In the genomic region with DNA sequence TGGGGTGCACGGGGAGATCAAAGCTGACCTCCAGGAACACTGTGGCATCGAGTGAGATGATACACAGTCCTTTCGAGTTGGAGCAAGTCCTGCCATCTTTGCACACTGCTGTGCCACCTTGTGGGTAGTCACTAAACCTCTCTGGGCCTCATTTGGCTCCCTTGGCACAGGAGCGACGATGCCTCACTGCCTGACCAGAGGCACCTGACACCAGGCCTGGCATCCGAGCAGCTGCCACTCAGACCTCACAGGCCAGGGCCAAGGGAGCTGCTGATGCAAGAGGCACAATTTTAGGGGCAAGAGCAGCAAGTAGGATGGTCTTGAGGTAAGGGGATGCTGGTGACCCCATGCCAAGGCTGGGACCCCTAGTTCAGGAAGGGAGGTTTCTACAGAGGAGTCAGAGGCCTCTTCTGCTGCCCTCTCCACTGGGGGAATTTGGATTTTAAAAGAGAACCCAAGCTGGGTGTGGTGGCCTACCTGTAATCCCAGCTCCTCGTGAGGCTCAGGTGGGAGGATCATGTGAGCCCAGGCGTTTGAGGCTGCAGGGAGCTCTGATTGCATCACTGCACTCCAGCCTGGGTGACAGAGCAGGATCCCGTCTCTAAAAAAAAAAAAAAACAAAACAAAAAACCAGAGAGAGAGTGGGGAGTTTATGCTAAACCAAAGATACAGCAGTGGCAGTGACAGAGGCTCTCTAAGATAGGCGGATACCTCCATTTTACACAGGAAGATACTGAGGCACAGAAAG, we compare ENCODE assay signal across 14 cellular contexts. TPM values are rescaled to one million over a fixed set of nuclear protein-coding genes. Genes with fewer than 3 reads are reported as not detected.
DNase-seq lines count a peak whose midpoint lies in the region; ATAC-seq, FAIRE-seq and TF ChIP-seq lines count a peak whose summit lies in the region.
"Had no signal": no experiment of that assay in that cellular context is flagged by ENCODE, and none has a peak within 500 bp of the region (broad histone marks: within the 10 kb centered on the region; RNA-seq: fewer than 3 reads in every experiment).

No MANE protein-coding gene starts in this region.

- WGBS in HepG2 (ENCODE audit: low lambda C conversion rate): 61% methylated on average over 10 of the region's 10 CpGs
- WGBS in right lobe of liver (ENCODE audit: insufficient coverage, low coverage, low lambda C conversion rate, missing lambda C conversion rate): 0% methylated on average over 2 of the region's 10 CpGs
- WGBS in endodermal cell (ENCODE audit: insufficient coverage in 1 of 2, insufficient read length in 1 of 2), 2 experiments: 92 to 96% methylated on average over 9 to 10 of the region's 10 CpGs

- H3K9me3 Mint-ChIP-seq in endodermal cell: no peaks in the 10 kb centered on the region
- H3K9me3 Mint-ChIP-seq: activated T-cell treated with anti-CD3 and anti-CD28 coated beads, Interleukin-2, amount 50 U/mL, for 24 hours had no signal

- no TSS peak for BruUV-seq in HepG2 (replicated peaks; lab: Mats Ljungman, UMichigan)

- H3K27me3 Mint-ChIP-seq in endodermal cell (ENCODE audit: insufficient read depth): peaks cover 3% of the 10 kb centered on the region
- H3K27me3 Mint-ChIP-seq: activated T-cell treated with anti-CD3 and anti-CD28 coated beads, Interleukin-2, amount 50 U/mL, for 24 hours had no signal

- H3K27me3 ChIP-seq in HepG2 (ENCODE audit: control insufficient read depth in 1 of 2, insufficient read depth in 2 of 2, low read length in 2 of 2) (no peaks in the 10 kb centered on the region; a peak in 1 of 5 replicates), right lobe of liver (no peaks in the 10 kb centered on the region), endodermal cell (ENCODE audit: control insufficient read depth, insufficient read depth, low read length, poor library complexity, severe bottlenecking) (no peaks in the 10 kb centered on the region), osteoblast (ENCODE audit: insufficient read depth, low read length) (no peaks in the 10 kb centered on the region)
- H3K27me3 ChIP-seq: ascending aorta had no signal

- TF ChIP-seq EP300 in HepG2 (IDR thresholded peaks at IDR 0.05; ENCODE audit: low read depth in 2 of 2, low read length in 2 of 2) (no peak), HepG2 (CRISPR knock-in tag; IDR thresholded peaks at IDR 0.05; ENCODE audit: borderline replicate concordance) (no peak)

- H3K79me2 ChIP-seq in HepG2 (ENCODE audit: insufficient read depth, low read length) (no peaks in the 10 kb centered on the region), osteoblast (ENCODE audit: insufficient read depth, low read length) (no peaks in the 10 kb centered on the region)

- H3K4me3 ChIP-seq in HepG2 (replicated peaks in 1 of 3; ENCODE audit: insufficient read depth in 1 of 3, low read depth in 2 of 3, low read length in 3 of 3): peak overlapping the region in 1 of 3 experiments; percentile 37; a peak in 1 of 6 replicates
- no peak overlapping the region for H3K4me3 ChIP-seq in right lobe of liver
- H3K4me3 ChIP-seq in endodermal cell (ENCODE audit: low read length): no peak overlapping the region
- H3K4me3 ChIP-seq in osteoblast (ENCODE audit: insufficient read depth, low read length): no peak overlapping the region
- H3K4me3 ChIP-seq: ascending aorta had no signal

- H3K27ac ChIP-seq in HepG2 (ENCODE audit: extremely low read length, insufficient read depth, low read length) (no peak overlapping the region), right lobe of liver (no peak overlapping the region), endodermal cell (ENCODE audit: low read depth, low read length) (no peak overlapping the region), osteoblast (ENCODE audit: low read depth, low read length) (no peak overlapping the region)
- H3K27ac ChIP-seq: ascending aorta, HL-60, WERI-Rb-1 had no signal

- H3K9me3 ChIP-seq in HepG2 (ENCODE audit: low read length): no peaks in the 10 kb centered on the region
- H3K9me3 ChIP-seq in right lobe of liver: no peaks in the 10 kb centered on the region
- no peaks in the 10 kb centered on the region for H3K9me3 ChIP-seq in endodermal cell (ENCODE audit: control insufficient read depth, low read length)
- no peaks in the 10 kb centered on the region for H3K9me3 ChIP-seq in osteoblast (ENCODE audit: low read depth, low read length)
- H3K9me3 ChIP-seq: ascending aorta had no signal

- ATAC-seq in HepG2: no peak
- no peak for ATAC-seq in right lobe of liver

- POLR2A ChIA-PET in HepG2 (lab: Yijun Ruan, JAX): interaction anchor here (0.7 to 8.7 kb wide), 5 partner anchors 12 to 137 kb away, joined by 3 to 127 read pairs (median 3); no protein-coding TSS in a partner anchor

- FAIRE-seq in HepG2 (lab: Jason Lieb, UNC): no peak

- H3K27ac Mint-ChIP-seq in endodermal cell: peak overlapping the region; percentile 35
- H3K27ac Mint-ChIP-seq: activated T-cell treated with anti-CD3 and anti-CD28 coated beads, Interleukin-2, amount 50 U/mL, for 24 hours had no signal

- no peaks in the 10 kb centered on the region for H3K36me3 Mint-ChIP-seq in endodermal cell (ENCODE audit: low read depth)

- H2AFZ ChIP-seq in HepG2 (ENCODE audit: low read length) (no peak overlapping the region), osteoblast (ENCODE audit: low read length) (no peak overlapping the region)

- TF ChIP-seq CTCF in HepG2 (CRISPR knock-in tag; IDR thresholded peaks at IDR 0.05) (no peak), right lobe of liver (IDR thresholded peaks at IDR 0.05) (no peak), endodermal cell (conservative IDR thresholded peaks at IDR 0.05) (no peak), osteoblast (IDR thresholded peaks at IDR 0.05; ENCODE audit: extremely low read depth, low read depth, low read length) (no peak)

- intact Hi-C loops in HepG2 (cut with micrococcal nuclease; ENCODE audit: unreplicated experiment): no loop called here
- intact Hi-C loops in right lobe of liver (cut with DNase I): no loop called here

- TF ChIP-seq RAD21 in HepG2 (CRISPR knock-in tag; IDR thresholded peaks at IDR 0.05): no peak

- peak overlapping the region; percentile 65 for H3K4me2 ChIP-seq in HepG2 (ENCODE audit: low read depth, low read length)
- no peak overlapping the region for H3K4me2 ChIP-seq in osteoblast (ENCODE audit: insufficient read depth, low read length)

- H3K4me1 ChIP-seq in HepG2 (ENCODE audit: insufficient read depth, low read length) (peaks cover 83% of the 10 kb centered on the region), right lobe of liver (no peaks in the 10 kb centered on the region), endodermal cell (ENCODE audit: control insufficient read depth, insufficient read depth, low read length) (no peaks in the 10 kb centered on the region), osteoblast (ENCODE audit: insufficient read depth, low read length) (peaks cover 12% of the 10 kb centered on the region)
- H3K4me1 ChIP-seq: ascending aorta had no signal

- H3K9ac ChIP-seq in HepG2 (ENCODE audit: insufficient read depth, low read depth, low read length): no peak overlapping the region
- no peak overlapping the region for H3K9ac ChIP-seq in endodermal cell (ENCODE audit: extremely low read depth, low read length, poor library complexity, severe bottlenecking)

- H3K4me3 Mint-ChIP-seq in endodermal cell: no peak overlapping the region
- H3K4me3 Mint-ChIP-seq: activated T-cell treated with anti-CD3 and anti-CD28 coated beads, Interleukin-2, amount 50 U/mL, for 24 hours had no signal

- H3K36me3 ChIP-seq in HepG2 (replicated peaks in 1 of 2; ENCODE audit: control insufficient read depth in 1 of 2, insufficient read depth in 2 of 2, low read length in 2 of 2) (no peaks in the 10 kb centered on the region), right lobe of liver (no peaks in the 10 kb centered on the region), endodermal cell (ENCODE audit: control insufficient read depth, insufficient read depth, low read length) (no peaks in the 10 kb centered on the region), osteoblast (ENCODE audit: insufficient read depth, low read length) (no peaks in the 10 kb centered on the region)
- H3K36me3 ChIP-seq: ascending aorta, WERI-Rb-1 had no signal

- in situ Hi-C loops in HepG2 (cut with HindIII; ENCODE audit: extremely low pct_ligation_motif_present, low pct_unique_long_range_greater_than_20kb): no loop called here

- DNase-seq in HepG2 (ENCODE audit: low spot score) (no peak), right lobe of liver (no peak), endodermal cell (peak; percentile 42), osteoblast (ENCODE audit: insufficient read length, low spot score, missing footprints) (peak; percentile 75), NCI-H1436 (lab: John Stamatoyannopoulos, UW) (no peak), midbrain (lab: John Stamatoyannopoulos, UW) (no peak), dedifferentiated amniotic fluid mesenchymal stem cell (ENCODE audit: extremely low spot score) (no peak)
- no peak for DNase-seq in central memory CD4-positive, alpha-beta T cell
- DNase-seq: activated T-cell treated with anti-CD3 and anti-CD28 coated beads, Interleukin-2, amount 50 U/mL, for 24 hours; GDM1; SIG-M5; WERI-Rb-1 had no signal

- peaks cover 3% of the 10 kb centered on the region for H3K4me1 Mint-ChIP-seq in endodermal cell

- CTCF ChIA-PET in HepG2 (lab: Yijun Ruan, JAX; ENCODE audit: low intra/inter-chr PET ratio, low total read pairs): no interaction called here

- TF ChIP-seq POLR2A in HepG2 (IDR thresholded peaks at IDR 0.05; ENCODE audit: insufficient read depth in 1 of 2, low read depth in 2 of 2, low read length in 2 of 2): no peak
- no peak for TF ChIP-seq POLR2A in right lobe of liver (IDR thresholded peaks at IDR 0.05)

- no peaks in the 10 kb centered on the region for H4K20me1 ChIP-seq in HepG2 (ENCODE audit: insufficient read depth, low read length)
- H4K20me1 ChIP-seq in osteoblast (ENCODE audit: insufficient read depth, low read length): no peaks in the 10 kb centered on the region

RNA-seq across cellular contexts. Expression of a gene that starts 6.7 kb away (rescaled TPM):
- total RNA-seq in HepG2 (2016; rRNA removed; fragmentation: Illumina TruSeq; extraction: Trizol): 2.8 and 5.9 TPM in 2 replicates
- 1.1 and 2.0 TPM in 2 replicates for total RNA-seq in HepG2 (2016; cell fraction: cytosol; rRNA removed; fragmentation: Illumina TruSeq; extraction: Trizol; ENCODE audit: low read depth)
- total RNA-seq in HepG2 (2016; cell fraction: insoluble cytoplasmic fraction; rRNA removed; fragmentation: Illumina TruSeq; extraction: Trizol): 2.8 and 5.0 TPM in 2 replicates
- 3.1 and 3.2 TPM in 2 replicates for total RNA-seq in HepG2 (2016; cell fraction: membrane; rRNA removed; fragmentation: Illumina TruSeq; extraction: Trizol)
- total RNA-seq in HepG2 (2016; cell fraction: nucleus; rRNA removed; fragmentation: Illumina TruSeq; extraction: Trizol): 7.2 and 8.0 TPM in 2 replicates
- polyA plus RNA-seq in HepG2 (2011; rRNA removed): 2.7 and 3.3 TPM in 2 replicates
- polyA plus RNA-seq in HepG2 (2011; cell fraction: cytosol; rRNA removed): 1.8 and 2.1 TPM in 2 replicates
- polyA plus RNA-seq in HepG2 (2011; cell fraction: nucleus; rRNA removed): 5.0 and 7.4 TPM in 2 replicates
- 2.3 and 3.3 TPM in 2 replicates for polyA plus RNA-seq in HepG2 (2012)
- polyA plus RNA-seq in HepG2 (2016; cell fraction: cytosol; fragmentation: Illumina TruSeq; extraction: Trizol; ENCODE audit: low read depth): 0.83 and 1.3 TPM in 2 replicates
- polyA plus RNA-seq in HepG2 (2016; cell fraction: insoluble cytoplasmic fraction; fragmentation: Illumina TruSeq; extraction: Trizol; ENCODE audit: low read depth): 2.4 and 5.1 TPM in 2 replicates
- 2.8 and 3.2 TPM in 2 replicates for polyA plus RNA-seq in HepG2 (2016; cell fraction: membrane; fragmentation: Illumina TruSeq; extraction: Trizol; ENCODE audit: low read depth)
- 14.1 and 15.0 TPM in 2 replicates for polyA plus RNA-seq in HepG2 (2016; cell fraction: nucleus; fragmentation: Illumina TruSeq; extraction: Trizol; ENCODE audit: insufficient read depth, low read depth)
- 4.0 and 29.5 TPM in 2 replicates for polyA minus RNA-seq in HepG2 (2011; rRNA and poly(A)+ RNA removed; ENCODE audit: low replicate concordance)
- polyA minus RNA-seq in HepG2 (2011; cell fraction: cytosol; rRNA and poly(A)+ RNA removed): 1.8 and 1.9 TPM in 2 replicates
- polyA minus RNA-seq in HepG2 (2011; cell fraction: nucleus; rRNA and poly(A)+ RNA removed): 2.4 and 2.8 TPM in 2 replicates
- 1 to 10 TPM; 1.8 to 4.2 (median 3.4) TPM for total RNA-seq in right lobe of liver
- total RNA-seq in endodermal cell: under 1 TPM; 0.64 TPM
- 122 TPM for polyA plus RNA-seq in endodermal cell (2013, experiment 1 of 2)
- polyA plus RNA-seq in endodermal cell (2013, experiment 2 of 2): 97.9 TPM
- total RNA-seq in osteoblast: 0.29 and 0.72 TPM in 2 replicates

RNA-seq across cellular contexts. Expression of a gene that starts 46.4 kb away (rescaled TPM):
- 1.0 and 2.7 TPM in 2 replicates for total RNA-seq in HepG2 (2016; rRNA removed; fragmentation: Illumina TruSeq; extraction: Trizol)
- total RNA-seq in HepG2 (2016; cell fraction: cytosol; rRNA removed; fragmentation: Illumina TruSeq; extraction: Trizol; ENCODE audit: low read depth): 0.79 and 1.1 TPM in 2 replicates
- 1.1 and 2.2 TPM in 2 replicates for total RNA-seq in HepG2 (2016; cell fraction: insoluble cytoplasmic fraction; rRNA removed; fragmentation: Illumina TruSeq; extraction: Trizol)
- total RNA-seq in HepG2 (2016; cell fraction: membrane; rRNA removed; fragmentation: Illumina TruSeq; extraction: Trizol): 1.0 and 1.5 TPM in 2 replicates
- total RNA-seq in HepG2 (2016; cell fraction: nucleus; rRNA removed; fragmentation: Illumina TruSeq; extraction: Trizol): 2.3 and 2.7 TPM in 2 replicates
- polyA plus RNA-seq in HepG2 (2011; rRNA removed): 11.8 and 13.6 TPM in 2 replicates
- 10.8 and 11.2 TPM in 2 replicates for polyA plus RNA-seq in HepG2 (2011; cell fraction: cytosol; rRNA removed)
- 21.1 and 23.7 TPM in 2 replicates for polyA plus RNA-seq in HepG2 (2011; cell fraction: nucleus; rRNA removed)
- 5.8 and 8.1 TPM in 2 replicates for polyA plus RNA-seq in HepG2 (2012)
- polyA plus RNA-seq in HepG2 (2016; cell fraction: cytosol; fragmentation: Illumina TruSeq; extraction: Trizol; ENCODE audit: low read depth): 0.49 and 0.54 TPM in 2 replicates
- 1.3 TPM in 2 replicates for polyA plus RNA-seq in HepG2 (2016; cell fraction: insoluble cytoplasmic fraction; fragmentation: Illumina TruSeq; extraction: Trizol; ENCODE audit: low read depth)
- 0.65 and 1.0 TPM in 2 replicates for polyA plus RNA-seq in HepG2 (2016; cell fraction: membrane; fragmentation: Illumina TruSeq; extraction: Trizol; ENCODE audit: low read depth)
- polyA plus RNA-seq in HepG2 (2016; cell fraction: nucleus; fragmentation: Illumina TruSeq; extraction: Trizol; ENCODE audit: insufficient read depth, low read depth): 5.4 and 6.5 TPM in 2 replicates
- polyA minus RNA-seq in HepG2 (2011; rRNA and poly(A)+ RNA removed; ENCODE audit: low replicate concordance): 0.91 and 31.9 TPM in 2 replicates
- 4.7 and 5.3 TPM in 2 replicates for polyA minus RNA-seq in HepG2 (2011; cell fraction: cytosol; rRNA and poly(A)+ RNA removed)
- polyA minus RNA-seq in HepG2 (2011; cell fraction: nucleus; rRNA and poly(A)+ RNA removed): 8.9 and 10.4 TPM in 2 replicates
- total RNA-seq in right lobe of liver: 1 to 10 TPM in 1 of 6 experiments, under 1 TPM in 5; 0.37 to 1.6 (median 0.83) TPM
- not detected for total RNA-seq in endodermal cell
- 0.39 TPM for polyA plus RNA-seq in endodermal cell (2013, experiment 1 of 2)
- polyA plus RNA-seq in endodermal cell (2013, experiment 2 of 2): 0.21 TPM
- not detected in 2 replicates for total RNA-seq in osteoblast
- total RNA-seq: ascending aorta had no signal

Comparison
In these comparisons a context has a peak if more than half of its experiments do, and no peak if none do; other contexts are left out.
1. DNase-seq: peak in endodermal cell (single experiment) and osteoblast (single experiment); none in HepG2 (single experiment), right lobe of liver (0 of 3), central memory CD4-positive, alpha-beta T cell (single experiment), NCI-H1436 (single experiment), midbrain (single experiment) and dedifferentiated amniotic fluid mesenchymal stem cell (single experiment).